In the genomic region with DNA sequence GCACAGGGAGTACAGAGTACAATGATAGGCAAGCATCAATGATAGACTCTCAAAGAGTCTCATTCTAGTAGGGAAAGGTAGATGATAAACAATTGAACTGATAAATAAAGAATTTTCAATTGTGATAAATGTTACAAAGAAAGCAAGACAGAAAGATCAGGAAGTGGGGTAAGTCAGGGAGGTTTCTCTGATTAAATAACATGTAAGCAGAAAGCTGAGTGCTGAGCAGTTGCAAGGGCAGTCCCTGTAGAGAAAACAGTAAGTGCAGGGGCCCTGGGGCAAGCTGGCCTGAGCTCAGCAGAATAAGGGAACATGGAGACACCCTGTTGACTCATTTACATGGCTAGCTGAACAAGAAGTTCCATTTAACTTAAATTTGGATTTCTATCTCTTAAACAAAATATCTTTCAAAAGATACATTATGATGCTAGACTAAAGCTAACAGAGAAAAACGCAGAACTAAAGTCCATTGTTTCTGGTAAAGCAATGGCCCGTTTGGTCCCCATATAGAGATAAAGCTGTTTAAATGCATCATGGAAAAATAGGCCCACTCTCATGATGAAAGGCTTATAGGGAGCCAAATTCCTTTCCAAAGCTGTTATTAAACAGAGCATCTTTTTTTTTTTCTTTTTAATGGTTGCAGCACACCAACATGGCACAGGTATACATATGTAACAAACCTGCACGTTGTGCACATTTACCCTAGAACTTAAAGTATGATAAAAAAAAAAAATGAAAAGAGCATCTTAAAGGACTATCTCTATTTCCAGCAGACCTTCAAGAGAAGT, we compare ENCODE assay signal across 1 cellular context.
A peak's percentile ranks its signal among the peaks of the same experiment; 100 is the strongest.
TF ChIP-seq lines count a peak whose summit lies in the region.

No MANE protein-coding gene starts in this region.

TF ChIP-seq in K562, 482 proteins besides CTCF, POLR2A, EP300 and RAD21 (continued from another document):
- TF ChIP-seq MAZ (CRISPR knock-in tag; conservative IDR thresholded peaks at IDR 0.05 in 1 of 2, IDR thresholded peaks at IDR 0.05 in 1 of 2), result peak in 1 of 2 experiments; percentile 36; a peak in 1 of 4 replicates
- peak; percentile 42 for TF ChIP-seq ASH1L (IDR thresholded peaks at IDR 0.05; ENCODE audit: borderline replicate concordance, low read depth, partially characterized antibody)
- 0 out of 2 replicates have a peak, but pooled peaks have one; percentile 14 for TF ChIP-seq MAFG (tag; conservative IDR thresholded peaks at IDR 0.05)
- TF ChIP-seq RBM25 (IDR thresholded peaks at IDR 0.05; ENCODE audit: low read depth, low read length, severe bottlenecking), result peak; percentile 37
- TF ChIP-seq KDM5B (IDR thresholded peaks at IDR 0.05; ENCODE audit: insufficient replicate concordance, low read depth, low read length), result peak; percentile 41
- TF ChIP-seq MTA3 (IDR thresholded peaks at IDR 0.05; ENCODE audit: borderline replicate concordance), result peak; percentile 52; the same call in 1 of the 2 replicates
- TF ChIP-seq ZFX (CRISPR knock-in tag; IDR thresholded peaks at IDR 0.05), result 0 out of 2 replicates have a peak, but pooled peaks have one; percentile 40
- TF ChIP-seq JUNB (CRISPR knock-in tag; conservative IDR thresholded peaks at IDR 0.05), result no peak
- no peak for TF ChIP-seq MED1 (CRISPR knock-in tag; IDR thresholded peaks at IDR 0.05; ENCODE audit: borderline replicate concordance)
- TF ChIP-seq TARDBP (IDR thresholded peaks at IDR 0.05), result no peak
- TF ChIP-seq COPS2 (conservative IDR thresholded peaks at IDR 0.05), result no peak
- TF ChIP-seq DMBX1 (CRISPR knock-in tag; IDR thresholded peaks at IDR 0.05; ENCODE audit: borderline replicate concordance), result peak; percentile 14
- TF ChIP-seq NR2C2 (CRISPR knock-in tag; IDR thresholded peaks at IDR 0.05), result no peak
- no peak; the same call in 1 of the 2 replicates for TF ChIP-seq NR2C2 (tag; IDR thresholded peaks at IDR 0.05)
- TF ChIP-seq, protein P1, sequence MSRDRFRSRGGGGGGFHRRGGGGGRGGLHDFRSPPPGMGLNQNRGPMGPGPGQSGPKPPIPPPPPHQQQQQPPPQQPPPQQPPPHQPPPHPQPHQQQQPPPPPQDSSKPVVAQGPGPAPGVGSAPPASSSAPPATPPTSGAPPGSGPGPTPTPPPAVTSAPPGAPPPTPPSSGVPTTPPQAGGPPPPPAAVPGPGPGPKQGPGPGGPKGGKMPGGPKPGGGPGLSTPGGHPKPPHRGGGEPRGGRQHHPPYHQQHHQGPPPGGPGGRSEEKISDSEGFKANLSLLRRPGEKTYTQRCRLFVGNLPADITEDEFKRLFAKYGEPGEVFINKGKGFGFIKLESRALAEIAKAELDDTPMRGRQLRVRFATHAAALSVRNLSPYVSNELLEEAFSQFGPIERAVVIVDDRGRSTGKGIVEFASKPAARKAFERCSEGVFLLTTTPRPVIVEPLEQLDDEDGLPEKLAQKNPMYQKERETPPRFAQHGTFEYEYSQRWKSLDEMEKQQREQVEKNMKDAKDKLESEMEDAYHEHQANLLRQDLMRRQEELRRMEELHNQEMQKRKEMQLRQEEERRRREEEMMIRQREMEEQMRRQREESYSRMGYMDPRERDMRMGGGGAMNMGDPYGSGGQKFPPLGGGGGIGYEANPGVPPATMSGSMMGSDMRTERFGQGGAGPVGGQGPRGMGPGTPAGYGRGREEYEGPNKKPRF (IDR thresholded peaks at IDR 0.05; ENCODE audit: low read depth, low read length), result no peak
- peak; percentile 82 for TF ChIP-seq NFRKB (IDR thresholded peaks at IDR 0.05; ENCODE audit: low read depth)
- no peak for TF ChIP-seq CSDE1 (IDR thresholded peaks at IDR 0.05)
- TF ChIP-seq ZFP1 (CRISPR knock-in tag; IDR thresholded peaks at IDR 0.05), result 0 out of 2 replicates have a peak, but pooled peaks have one; percentile 9
- TF ChIP-seq MAFK (IDR thresholded peaks at IDR 0.05; ENCODE audit: low read length), result peak; percentile 45
- TF ChIP-seq KAT2B (IDR thresholded peaks at IDR 0.05; ENCODE audit: low read depth, low read length), result no peak
- TF ChIP-seq, protein P2, sequence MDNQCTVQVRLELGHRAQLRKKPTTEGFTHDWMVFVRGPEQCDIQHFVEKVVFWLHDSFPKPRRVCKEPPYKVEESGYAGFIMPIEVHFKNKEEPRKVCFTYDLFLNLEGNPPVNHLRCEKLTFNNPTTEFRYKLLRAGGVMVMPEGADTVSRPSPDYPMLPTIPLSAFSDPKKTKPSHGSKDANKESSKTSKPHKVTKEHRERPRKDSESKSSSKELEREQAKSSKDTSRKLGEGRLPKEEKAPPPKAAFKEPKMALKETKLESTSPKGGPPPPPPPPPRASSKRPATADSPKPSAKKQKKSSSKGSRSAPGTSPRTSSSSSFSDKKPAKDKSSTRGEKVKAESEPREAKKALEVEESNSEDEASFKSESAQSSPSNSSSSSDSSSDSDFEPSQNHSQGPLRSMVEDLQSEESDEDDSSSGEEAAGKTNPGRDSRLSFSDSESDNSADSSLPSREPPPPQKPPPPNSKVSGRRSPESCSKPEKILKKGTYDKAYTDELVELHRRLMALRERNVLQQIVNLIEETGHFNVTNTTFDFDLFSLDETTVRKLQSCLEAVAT (IDR thresholded peaks at IDR 0.05), result peak; percentile 62 to 74; a peak in 3 of 4 replicates
- TF ChIP-seq ZNF23 (CRISPR knock-in tag; IDR thresholded peaks at IDR 0.05), result peak; percentile 41; the same call in 1 of the 2 replicates
- TF ChIP-seq FOXA1 (IDR thresholded peaks at IDR 0.05; ENCODE audit: borderline replicate concordance), result no peak
- TF ChIP-seq, protein P3, sequence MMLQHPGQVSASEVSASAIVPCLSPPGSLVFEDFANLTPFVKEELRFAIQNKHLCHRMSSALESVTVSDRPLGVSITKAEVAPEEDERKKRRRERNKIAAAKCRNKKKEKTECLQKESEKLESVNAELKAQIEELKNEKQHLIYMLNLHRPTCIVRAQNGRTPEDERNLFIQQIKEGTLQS (IDR thresholded peaks at IDR 0.05), result 0 out of 2 replicates have a peak, but pooled peaks have one; percentile 17
- TF ChIP-seq, protein P3 (CRISPR knock-in tag; conservative IDR thresholded peaks at IDR 0.05), result no peak
- TF ChIP-seq SMARCA5 (IDR thresholded peaks at IDR 0.05), result peak; percentile 47; the same call in 1 of the 2 replicates
- TF ChIP-seq THRAP3 (IDR thresholded peaks at IDR 0.05; ENCODE audit: borderline replicate concordance), result peak; percentile 61; the same call in 1 of the 2 replicates
- TF ChIP-seq ARNT (IDR thresholded peaks at IDR 0.05), result 0 out of 4 replicates have a peak, but pooled peaks of 1 of the 2 experiments have one; percentile 29
- TF ChIP-seq HNRNPK (IDR thresholded peaks at IDR 0.05; ENCODE audit: low read depth, low read length, poor library complexity, severe bottlenecking), result no peak
- TF ChIP-seq MTA2 (IDR thresholded peaks at IDR 0.05; ENCODE audit: low read depth), result no peak
- TF ChIP-seq SRF (CRISPR knock-in tag; IDR thresholded peaks at IDR 0.05), result no peak
- TF ChIP-seq PHTF2 (CRISPR knock-in tag; IDR thresholded peaks at IDR 0.05), result no peak
- TF ChIP-seq, protein P4, sequence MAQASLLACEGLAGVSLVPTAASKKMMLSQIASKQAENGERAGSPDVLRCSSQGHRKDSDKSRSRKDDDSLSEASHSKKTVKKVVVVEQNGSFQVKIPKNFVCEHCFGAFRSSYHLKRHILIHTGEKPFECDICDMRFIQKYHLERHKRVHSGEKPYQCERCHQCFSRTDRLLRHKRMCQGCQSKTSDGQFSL (CRISPR knock-in tag; IDR thresholded peaks at IDR 0.05), result no peak
- TF ChIP-seq, protein P4 (tag; IDR thresholded peaks at IDR 0.05), result no peak
- TF ChIP-seq ELF1 (tag; IDR thresholded peaks at IDR 0.05), result peak; percentile 35; the same call in 1 of the 2 replicates
- peak; percentile 13; the same call in 1 of the 2 replicates for TF ChIP-seq SMARCA4 (IDR thresholded peaks at IDR 0.05)
- TF ChIP-seq CC2D1A (IDR thresholded peaks at IDR 0.05), result 0 out of 2 replicates have a peak, but pooled peaks have one; percentile 24
- TF ChIP-seq, protein P5, sequence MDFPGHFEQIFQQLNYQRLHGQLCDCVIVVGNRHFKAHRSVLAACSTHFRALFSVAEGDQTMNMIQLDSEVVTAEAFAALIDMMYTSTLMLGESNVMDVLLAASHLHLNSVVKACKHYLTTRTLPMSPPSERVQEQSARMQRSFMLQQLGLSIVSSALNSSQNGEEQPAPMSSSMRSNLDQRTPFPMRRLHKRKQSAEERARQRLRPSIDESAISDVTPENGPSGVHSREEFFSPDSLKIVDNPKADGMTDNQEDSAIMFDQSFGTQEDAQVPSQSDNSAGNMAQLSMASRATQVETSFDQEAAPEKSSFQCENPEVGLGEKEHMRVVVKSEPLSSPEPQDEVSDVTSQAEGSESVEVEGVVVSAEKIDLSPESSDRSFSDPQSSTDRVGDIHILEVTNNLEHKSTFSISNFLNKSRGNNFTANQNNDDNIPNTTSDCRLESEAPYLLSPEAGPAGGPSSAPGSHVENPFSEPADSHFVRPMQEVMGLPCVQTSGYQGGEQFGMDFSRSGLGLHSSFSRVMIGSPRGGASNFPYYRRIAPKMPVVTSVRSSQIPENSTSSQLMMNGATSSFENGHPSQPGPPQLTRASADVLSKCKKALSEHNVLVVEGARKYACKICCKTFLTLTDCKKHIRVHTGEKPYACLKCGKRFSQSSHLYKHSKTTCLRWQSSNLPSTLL (IDR thresholded peaks at IDR 0.05), result no peak
- TF ChIP-seq KLF16 (IDR thresholded peaks at IDR 0.05), result no peak
- TF ChIP-seq, protein P6, sequence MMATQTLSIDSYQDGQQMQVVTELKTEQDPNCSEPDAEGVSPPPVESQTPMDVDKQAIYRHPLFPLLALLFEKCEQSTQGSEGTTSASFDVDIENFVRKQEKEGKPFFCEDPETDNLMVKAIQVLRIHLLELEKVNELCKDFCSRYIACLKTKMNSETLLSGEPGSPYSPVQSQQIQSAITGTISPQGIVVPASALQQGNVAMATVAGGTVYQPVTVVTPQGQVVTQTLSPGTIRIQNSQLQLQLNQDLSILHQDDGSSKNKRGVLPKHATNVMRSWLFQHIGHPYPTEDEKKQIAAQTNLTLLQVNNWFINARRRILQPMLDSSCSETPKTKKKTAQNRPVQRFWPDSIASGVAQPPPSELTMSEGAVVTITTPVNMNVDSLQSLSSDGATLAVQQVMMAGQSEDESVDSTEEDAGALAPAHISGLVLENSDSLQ (IDR thresholded peaks at IDR 0.05), result peak; percentile 36; the same call in 1 of the 2 replicates
- peak; percentile 26 for TF ChIP-seq POLR2B (IDR thresholded peaks at IDR 0.05; ENCODE audit: low read depth, partially characterized antibody)
- peak; percentile 25 to 26; a peak in 1 of 4 replicates for TF ChIP-seq NRF1 (conservative IDR thresholded peaks at IDR 0.05 in 1 of 2, IDR thresholded peaks at IDR 0.05 in 1 of 2)
- TF ChIP-seq, protein P7, sequence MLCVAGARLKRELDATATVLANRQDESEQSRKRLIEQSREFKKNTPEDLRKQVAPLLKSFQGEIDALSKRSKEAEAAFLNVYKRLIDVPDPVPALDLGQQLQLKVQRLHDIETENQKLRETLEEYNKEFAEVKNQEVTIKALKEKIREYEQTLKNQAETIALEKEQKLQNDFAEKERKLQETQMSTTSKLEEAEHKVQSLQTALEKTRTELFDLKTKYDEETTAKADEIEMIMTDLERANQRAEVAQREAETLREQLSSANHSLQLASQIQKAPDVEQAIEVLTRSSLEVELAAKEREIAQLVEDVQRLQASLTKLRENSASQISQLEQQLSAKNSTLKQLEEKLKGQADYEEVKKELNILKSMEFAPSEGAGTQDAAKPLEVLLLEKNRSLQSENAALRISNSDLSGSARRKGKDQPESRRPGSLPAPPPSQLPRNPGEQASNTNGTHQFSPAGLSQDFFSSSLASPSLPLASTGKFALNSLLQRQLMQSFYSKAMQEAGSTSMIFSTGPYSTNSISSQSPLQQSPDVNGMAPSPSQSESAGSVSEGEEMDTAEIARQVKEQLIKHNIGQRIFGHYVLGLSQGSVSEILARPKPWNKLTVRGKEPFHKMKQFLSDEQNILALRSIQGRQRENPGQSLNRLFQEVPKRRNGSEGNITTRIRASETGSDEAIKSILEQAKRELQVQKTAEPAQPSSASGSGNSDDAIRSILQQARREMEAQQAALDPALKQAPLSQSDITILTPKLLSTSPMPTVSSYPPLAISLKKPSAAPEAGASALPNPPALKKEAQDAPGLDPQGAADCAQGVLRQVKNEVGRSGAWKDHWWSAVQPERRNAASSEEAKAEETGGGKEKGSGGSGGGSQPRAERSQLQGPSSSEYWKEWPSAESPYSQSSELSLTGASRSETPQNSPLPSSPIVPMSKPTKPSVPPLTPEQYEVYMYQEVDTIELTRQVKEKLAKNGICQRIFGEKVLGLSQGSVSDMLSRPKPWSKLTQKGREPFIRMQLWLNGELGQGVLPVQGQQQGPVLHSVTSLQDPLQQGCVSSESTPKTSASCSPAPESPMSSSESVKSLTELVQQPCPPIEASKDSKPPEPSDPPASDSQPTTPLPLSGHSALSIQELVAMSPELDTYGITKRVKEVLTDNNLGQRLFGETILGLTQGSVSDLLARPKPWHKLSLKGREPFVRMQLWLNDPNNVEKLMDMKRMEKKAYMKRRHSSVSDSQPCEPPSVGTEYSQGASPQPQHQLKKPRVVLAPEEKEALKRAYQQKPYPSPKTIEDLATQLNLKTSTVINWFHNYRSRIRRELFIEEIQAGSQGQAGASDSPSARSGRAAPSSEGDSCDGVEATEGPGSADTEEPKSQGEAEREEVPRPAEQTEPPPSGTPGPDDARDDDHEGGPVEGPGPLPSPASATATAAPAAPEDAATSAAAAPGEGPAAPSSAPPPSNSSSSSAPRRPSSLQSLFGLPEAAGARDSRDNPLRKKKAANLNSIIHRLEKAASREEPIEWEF (CRISPR knock-in tag; IDR thresholded peaks at IDR 0.05), result no peak
- peak; percentile 48 for TF ChIP-seq ZNF316 (IDR thresholded peaks at IDR 0.05)
- TF ChIP-seq KDM2B (CRISPR knock-in tag; IDR thresholded peaks at IDR 0.05), result no peak
